In genomic region chr3:23809294-23809693, GRCh38 we compare ENCODE assay signal across 10 cellular contexts. TPM values are rescaled to one million over a fixed set of nuclear protein-coding genes. Genes with fewer than 3 reads are reported as not detected.
DNase-seq lines count a peak whose midpoint lies in the region; TF ChIP-seq lines count a peak whose summit lies in the region.
"Had no signal": no experiment of that assay in that cellular context is flagged by ENCODE, and none has a peak within 500 bp of the region (broad histone marks: within the 10 kb centered on the region; RNA-seq: fewer than 3 reads in every experiment).

No MANE protein-coding gene starts in this region.

- H3K4me1 ChIP-seq in Karpas-422 (ENCODE audit: low read length) (peaks cover 64% of the 10 kb centered on the region), skeletal muscle satellite cell (ENCODE audit: control insufficient read depth, insufficient read depth, low read length) (peaks cover 23% of the 10 kb centered on the region)

- intact Hi-C loops in dorsolateral prefrontal cortex (cut with DNase I): loop anchor here (5.0 to 10.0 kb wide), 4 partner anchors 58 to 607 kb away; partner anchors contain the start of genes NKIRAS1 (in 1 of the 2), RPL15 (in 1 of the 2) and UBE2E2 (in 1 of the 2)

- no peaks in the 10 kb centered on the region for H3K9me2 ChIP-seq in Karpas-422 (replicated peaks; ENCODE audit: insufficient read depth, low read length)

- in situ Hi-C loops in GM13977 (cut with MboI; ENCODE audit: low pct_unique_long_range_greater_than_20kb, low sequenced_read_pairs, unreplicated experiment): no loop called here

- H3K79me2 ChIP-seq in Karpas-422 (ENCODE audit: low read length): peaks cover 80% of the 10 kb centered on the region

- no peak for TF ChIP-seq CTCF in GM13977 (IDR thresholded peaks at IDR 0.05; ENCODE audit: extremely low read depth, insufficient read depth, missing control alignments)
- TF ChIP-seq CTCF in dorsolateral prefrontal cortex (IDR thresholded peaks at IDR 0.05 in 54 of 56, conservative IDR thresholded peaks at IDR 0.05 in 2 of 56; ENCODE audit: low read depth in 1 of 56, partially characterized antibody in 56 of 56): no peak

- H3K27ac ChIP-seq in Karpas-422 (ENCODE audit: low read length) (peak overlapping the region; percentile 85), dorsolateral prefrontal cortex (peak overlapping the region in 36 of 59 donors; percentile 7 to 94 (median 86)), substantia nigra (ENCODE audit: low read depth, low read length, poor library complexity, severe bottlenecking) (no peak overlapping the region)

- H2AFZ ChIP-seq in Karpas-422 (ENCODE audit: low read length): no peak overlapping the region

- H3K36me3 ChIP-seq in Karpas-422 (ENCODE audit: insufficient read depth, low read length) (peaks cover 25% of the 10 kb centered on the region), skeletal muscle satellite cell (ENCODE audit: insufficient read depth, low read length) (peaks cover 7% of the 10 kb centered on the region)

- peak overlapping the region; percentile 92 for H3K9ac ChIP-seq in Karpas-422 (ENCODE audit: low read length)
- H3K9ac ChIP-seq in skeletal muscle satellite cell (ENCODE audit: low read depth, low read length): no peak overlapping the region

- H3K27me3 ChIP-seq in Karpas-422 (ENCODE audit: low read length) (no peaks in the 10 kb centered on the region), dorsolateral prefrontal cortex (no peaks in the 10 kb centered on the region), skeletal muscle satellite cell (ENCODE audit: control insufficient read depth, insufficient read depth, low read length) (no peaks in the 10 kb centered on the region)

- H3K9me3 ChIP-seq in Karpas-422 (ENCODE audit: low read length) (no peaks in the 10 kb centered on the region), skeletal muscle satellite cell (replicated peaks; ENCODE audit: low read length) (no peaks in the 10 kb centered on the region)

- H3K4me2 ChIP-seq in Karpas-422 (ENCODE audit: low read depth, low read length, poor library complexity, severe bottlenecking) (peak overlapping the region; percentile 90), skeletal muscle satellite cell (ENCODE audit: low read length) (peak overlapping the region; percentile 92)

- H3K4me3 ChIP-seq in Karpas-422 (ENCODE audit: low read length) (peak overlapping the region; percentile 84), dorsolateral prefrontal cortex (peak overlapping the region in 18 of 59 donors; percentile 67 to 91 (median 82)), skeletal muscle satellite cell (ENCODE audit: low read length) (no peak overlapping the region)

- H4K20me1 ChIP-seq in Karpas-422 (ENCODE audit: insufficient read depth, low read depth, low read length): peaks cover 9% of the 10 kb centered on the region; the same call in 1 of the 2 replicates

- peak; percentile 34 for DNase-seq in GM13977 (ENCODE audit: low spot score)
- peak; percentile 65 for DNase-seq in Karpas-422
- no peak for DNase-seq in dorsolateral prefrontal cortex
- DNase-seq in nucleus accumbens (lab: John Stamatoyannopoulos, UW): no peak
- DNase-seq in activated gamma-delta T cell treated with Interleukin-2 at 50 U/mL for 16 hours: no peak
- no peak for DNase-seq in substantia nigra (lab: John Stamatoyannopoulos, UW)
- DNase-seq: left cardiac atrium; NCI-H1436; stimulated activated CD4-positive, alpha-beta T cell treated with anti-CD3 and anti-CD28 coated beads, Interleukin-1b, Interleukin-23, amount 100 ng/mL, for 48 hours had no signal

RNA-seq across cellular contexts. Expression of gene UBE2E1, which starts 3.5 kb away (rescaled TPM):
- 104 and 200 TPM in 2 replicates for total RNA-seq in Karpas-422 (2014; rRNA removed; shearing (Covaris generic); ENCODE audit: low replicate concordance)
- total RNA-seq in dorsolateral prefrontal cortex: 100 to 1,000 TPM in 5 of 120 experiments, 10 to 100 TPM in 115; 49.8 to 113 (median 77.4) TPM
- 79.1 and 88.7 TPM in 2 replicates for total RNA-seq in skeletal muscle satellite cell (2012; rRNA removed)

Comparison
In these comparisons a context has a peak if more than half of its experiments do, and no peak if none do; other contexts are left out.
1. DNase-seq: peak in GM13977 (single experiment) and Karpas-422 (single experiment); none in dorsolateral prefrontal cortex (0 of 10), nucleus accumbens (0 of 56), activated gamma-delta T cell treated with Interleukin-2 at 50 U/mL for 16 hours (single experiment) and substantia nigra (0 of 49).